In the genomic region with DNA sequence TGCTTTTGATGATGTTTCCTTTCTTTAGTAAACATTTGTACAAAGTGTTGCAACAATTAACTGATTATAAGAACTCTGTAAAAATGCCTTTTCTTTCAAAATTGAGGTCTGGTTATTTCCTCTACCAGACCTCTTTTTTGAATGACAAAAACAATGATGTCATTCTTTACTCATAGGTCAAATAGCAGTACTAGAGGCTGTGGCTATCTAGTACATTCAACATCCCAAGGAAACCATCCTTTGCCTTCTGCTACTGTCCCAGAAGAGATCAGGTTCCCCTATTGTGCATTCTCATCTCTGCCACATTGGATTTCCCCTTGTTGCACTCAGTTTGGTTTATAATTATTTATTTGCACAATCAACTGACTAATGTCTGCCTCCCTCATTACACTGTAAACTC, we compare ENCODE assay signal across 19 cellular contexts. TPM values are rescaled to one million over a fixed set of nuclear protein-coding genes. Genes with fewer than 3 reads are reported as not detected.
A peak's percentile ranks its signal among the peaks of the same experiment; 100 is the strongest.
DNase-seq lines count a peak whose midpoint lies in the region; ATAC-seq and TF ChIP-seq lines count a peak whose summit lies in the region.
"Had no signal": no experiment of that assay in that cellular context is flagged by ENCODE, and none has a peak within 500 bp of the region (broad histone marks: within the 10 kb centered on the region; RNA-seq: fewer than 3 reads in every experiment).

No MANE protein-coding gene starts in this region.

- no peak overlapping the region for H2BK15ac ChIP-seq in neuronal stem cell (ENCODE audit: low read length)

- H3K4ac ChIP-seq in neuronal stem cell (ENCODE audit: low read length) = no peak overlapping the region

- H2BK120ac ChIP-seq in neuronal stem cell (ENCODE audit: low read depth, low read length) = no peak overlapping the region

- H4K91ac ChIP-seq in neuronal stem cell (ENCODE audit: low read depth, low read length, poor library complexity) = no peak overlapping the region

- H3K27me3 ChIP-seq in foreskin keratinocyte = no peaks in the 10 kb centered on the region
- no peaks in the 10 kb centered on the region for H3K27me3 ChIP-seq in neuronal stem cell (ENCODE audit: control insufficient read depth in 3 of 3, insufficient read depth in 3 of 3, low read depth in 1 of 3, low read length in 3 of 3)
- H3K27me3 ChIP-seq: hepatocyte had no signal

- no peak overlapping the region for H4K8ac ChIP-seq in neuronal stem cell (ENCODE audit: low read depth, low read length)

- no peak overlapping the region for H3K4me3 ChIP-seq in neuronal stem cell (ENCODE audit: low read length in 2 of 2)
- H3K4me3 ChIP-seq: hepatocyte, lung, thoracic aorta had no signal

- DNase-seq in HCEC 1CT = peak; percentile 36
- peak; percentile 8 for DNase-seq in SK-MEL-5 (ENCODE audit: low read depth, low spot score)
- no peak for DNase-seq in foreskin keratinocyte
- DNase-seq in neuronal stem cell (ENCODE audit: low spot score) = no peak
- DNase-seq: activated naive CD4-positive, alpha-beta T cell treated with anti-CD3 and anti-CD28 coated beads, Interleukin-2, amount 10 ng/mL, durations not matched to agents 7 days and 5 days; activated T-cell treated with anti-CD3 and anti-CD28 coated beads, Interleukin-2, amount 50 U/mL, for 4 hours; Caco-2; effector memory CD8-positive, alpha-beta T cell; NCI-H1417 treated with DMSO at 0.1 percent for 48 hours; NCI-H2227 treated with DMSO at 0.1 percent for 48 hours; nucleus accumbens; T-helper 2 cell had no signal

- H3K4me2 ChIP-seq in neuronal stem cell (ENCODE audit: insufficient read depth, low read length, poor library complexity, severe bottlenecking) = no peak overlapping the region
- H3K4me2 ChIP-seq: hepatocyte had no signal

- H3K4me1 ChIP-seq in foreskin keratinocyte (no peaks in the 10 kb centered on the region), neuronal stem cell (ENCODE audit: control insufficient read depth in 2 of 2, insufficient read depth in 1 of 2, low read depth in 1 of 2, low read length in 2 of 2) (peaks cover 2 to 11% of the 10 kb centered on the region in 2 donors)
- H3K4me1 ChIP-seq: Caco-2 had no signal

- no peak overlapping the region for H2AFZ ChIP-seq in neuronal stem cell (ENCODE audit: low read length)
- H2AFZ ChIP-seq: hepatocyte had no signal

- H3K14ac ChIP-seq in neuronal stem cell (ENCODE audit: low read length) = no peak overlapping the region

- ATAC-seq in GM18498 (IDR thresholded peaks at IDR 0.05; ENCODE audit: unreplicated experiment) (peak; percentile 51), foreskin keratinocyte (peak; percentile 21), GM19023 (IDR thresholded peaks at IDR 0.05; ENCODE audit: unreplicated experiment) (no peak), GM21576 (IDR thresholded peaks at IDR 0.05; ENCODE audit: unreplicated experiment) (no peak)
- ATAC-seq: activated T-cell treated with anti-CD3 and anti-CD28 coated beads, Interleukin-2, amount 50 U/mL, for 4 hours; effector memory CD8-positive, alpha-beta T cell; Panc1 had no signal

- no peak overlapping the region for H3K18ac ChIP-seq in neuronal stem cell (ENCODE audit: low read length)

- H3K9ac ChIP-seq in neuronal stem cell (ENCODE audit: low read depth, low read length, poor library complexity) = no peak overlapping the region

- H3K23ac ChIP-seq in neuronal stem cell (ENCODE audit: low read depth, low read length, poor library complexity) = no peak overlapping the region

- in situ Hi-C loops in SK-MEL-5 (cut with HindIII; ENCODE audit: low pct_unique_long_range_greater_than_20kb, low sequenced_read_pairs) = no loop called here

- H2BK5ac ChIP-seq in neuronal stem cell (ENCODE audit: low read length) = no peak overlapping the region

- H2AK5ac ChIP-seq in neuronal stem cell (ENCODE audit: low read depth, low read length) = no peak overlapping the region

- H2BK12ac ChIP-seq in neuronal stem cell (ENCODE audit: low read length) = no peak overlapping the region

- peaks cover 0 to 4% of the 10 kb centered on the region in 2 donors for H3K9me3 ChIP-seq in neuronal stem cell (replicated peaks in 1 of 2; ENCODE audit: control insufficient read depth in 2 of 2, insufficient read depth in 1 of 2, low read depth in 1 of 2, low read length in 2 of 2)
- H3K9me3 ChIP-seq: Caco-2, thoracic aorta had no signal

- peaks cover 2% of the 10 kb centered on the region for H3K79me1 ChIP-seq in neuronal stem cell (ENCODE audit: low read depth, low read length)

- H3K27ac ChIP-seq in foreskin keratinocyte (no peak overlapping the region), neuronal stem cell (replicated peaks; ENCODE audit: low read length) (no peak overlapping the region)
- H3K27ac ChIP-seq: hepatocyte, thoracic aorta had no signal

- TF ChIP-seq CTCF in foreskin keratinocyte (conservative IDR thresholded peaks at IDR 0.05) = no peak

- no peaks in the 10 kb centered on the region for H3K36me3 ChIP-seq in neuronal stem cell (replicated peaks in 1 of 2; ENCODE audit: control insufficient read depth in 2 of 2, insufficient read depth in 2 of 2, low read length in 2 of 2)
- H3K36me3 ChIP-seq: thoracic aorta had no signal

RNA-seq across cellular contexts. Expression of gene MAD2L1, which starts 19.1 kb away (rescaled TPM):
- 45.9 and 48.5 TPM in 2 replicates for total RNA-seq in SK-MEL-5 (2014; rRNA removed; shearing (Covaris generic))
- 18.9 and 25.5 TPM in 2 replicates for polyA plus RNA-seq in SK-MEL-5 (2015; cell fraction: cytosol; rRNA removed)
- 22.9 and 27.0 TPM in 2 replicates for polyA plus RNA-seq in SK-MEL-5 (2015; cell fraction: nucleus; rRNA removed)
- total RNA-seq in foreskin keratinocyte = 56.0 and 75.7 TPM in 2 replicates
- polyA plus RNA-seq in foreskin keratinocyte = 51.6 and 74.6 TPM in 2 replicates
- 77.0 TPM for polyA plus RNA-seq in neuronal stem cell (2013, experiment 1 of 2)
- 81.3 TPM for polyA plus RNA-seq in neuronal stem cell (2013, experiment 2 of 2)

Comparison
In these comparisons a context has a peak if more than half of its experiments do, and no peak if none do; other contexts are left out.
1. ATAC-seq: peak in GM18498 (single experiment) and foreskin keratinocyte (single experiment); none in GM19023 (single experiment) and GM21576 (single experiment).
2. DNase-seq: peak in HCEC 1CT (single experiment) and SK-MEL-5 (single experiment); none in foreskin keratinocyte (0 of 2) and neuronal stem cell (single experiment).